In genomic region chr4:8427761-8428287, GRCh38 we compare ENCODE assay signal across 1 cellular context.
TF ChIP-seq lines count a peak whose summit lies in the region.

No MANE protein-coding gene starts in this region.

TF ChIP-seq in IMR-90, 13 proteins besides CTCF, POLR2A, EP300 and RAD21 (continued from another document):
- no peak for TF ChIP-seq NFE2L2 (IDR thresholded peaks at IDR 0.05; ENCODE audit: low read depth, low read length)
